24 cellular contexts compared by ENCODE assay signal in genomic region chr2:160144278-160144990, GRCh38. TPM values are rescaled to one million over a fixed set of nuclear protein-coding genes. Genes with fewer than 3 reads are reported as not detected.
DNase-seq lines count a peak whose midpoint lies in the region; ATAC-seq and TF ChIP-seq lines count a peak whose summit lies in the region.
"Had no signal": no experiment of that assay in that cellular context is flagged by ENCODE, and none has a peak within 500 bp of the region (broad histone marks: within the 10 kb centered on the region; RNA-seq: fewer than 3 reads in every experiment).

No MANE protein-coding gene starts in this region.

- no peak overlapping the region for H3K4me3 Mint-ChIP-seq in naive thymus-derived CD8-positive, alpha-beta T cell
- H3K4me3 Mint-ChIP-seq: CD4-positive, CD25-positive, alpha-beta regulatory T cell; HFFc6; IgD-negative memory B cell had no signal

- no peak overlapping the region for H3K27ac Mint-ChIP-seq in naive thymus-derived CD8-positive, alpha-beta T cell
- H3K27ac Mint-ChIP-seq: CD4-positive, CD25-positive, alpha-beta regulatory T cell; HFFc6; IgD-negative memory B cell had no signal

- H3K27me3 ChIP-seq in MM.1S (replicated peaks; ENCODE audit: insufficient read depth, low read length) (no peaks in the 10 kb centered on the region), lung (ENCODE audit: control insufficient read depth, insufficient read depth) (no peaks in the 10 kb centered on the region)
- H3K27me3 ChIP-seq: BE2C had no signal

- H3K4me1 Mint-ChIP-seq in naive thymus-derived CD8-positive, alpha-beta T cell = peaks cover 0 to 16% (median 4%) of the 10 kb centered on the region in 4 donors
- H3K4me1 Mint-ChIP-seq: CD4-positive, CD25-positive, alpha-beta regulatory T cell; IgD-negative memory B cell had no signal

- H3K9me3 ChIP-seq in MM.1S (replicated peaks; ENCODE audit: insufficient read depth, low read length) (no peaks in the 10 kb centered on the region), lung (ENCODE audit: control insufficient read depth in 2 of 2, insufficient read depth in 1 of 2, low read length in 1 of 2) (peaks cover 0 to 2% of the 10 kb centered on the region in 2 donors)
- H3K9me3 ChIP-seq: BE2C, Caco-2 had no signal

- H3K36me3 Mint-ChIP-seq in naive thymus-derived CD8-positive, alpha-beta T cell = no peaks in the 10 kb centered on the region
- H3K36me3 Mint-ChIP-seq: CD4-positive, CD25-positive, alpha-beta regulatory T cell; IgD-negative memory B cell had no signal

- no peaks in the 10 kb centered on the region for H3K9me2 ChIP-seq in MM.1S (replicated peaks; ENCODE audit: insufficient read depth, low read length)

- H3K9ac ChIP-seq in MM.1S (ENCODE audit: low read length) = no peak overlapping the region

- no peaks in the 10 kb centered on the region for H3K9me3 Mint-ChIP-seq in naive thymus-derived CD8-positive, alpha-beta T cell
- H3K9me3 Mint-ChIP-seq: HFFc6, IgD-negative memory B cell had no signal

- H2AFZ ChIP-seq in MM.1S (ENCODE audit: low read length) = no peak overlapping the region

- ATAC-seq in lung (ENCODE audit: insufficient read depth, low FRiP score) = peak; percentile 36
- no peak for ATAC-seq in naive thymus-derived CD8-positive, alpha-beta T cell
- no peak for ATAC-seq in HG02678 (IDR thresholded peaks at IDR 0.05; ENCODE audit: unreplicated experiment)
- no peak for ATAC-seq in HG03108 (IDR thresholded peaks at IDR 0.05; ENCODE audit: unreplicated experiment)
- ATAC-seq: SK-N-SH treated with all-trans-retinoic acid at 6 μM for 48 hours had no signal

- peaks cover 6% of the 10 kb centered on the region; the same call in 1 of the 2 replicates for H3F3A ChIP-seq in MM.1S (ENCODE audit: insufficient read depth, low read length)

- H3K36me3 ChIP-seq in MM.1S (replicated peaks; ENCODE audit: insufficient read depth, low read length) (no peaks in the 10 kb centered on the region), lung (ENCODE audit: control insufficient read depth in 2 of 2, insufficient read depth in 2 of 2, low read length in 2 of 2) (peaks cover 0 to 1% of the 10 kb centered on the region in 2 donors)
- H3K36me3 ChIP-seq: BE2C had no signal

- H3K4me2 ChIP-seq in MM.1S (ENCODE audit: low read depth, low read length) = peak overlapping the region; percentile 8; the same call in 1 of the 2 replicates

- H3K27ac ChIP-seq in MM.1S (ENCODE audit: low read length) (no peak overlapping the region), lung (ENCODE audit: low read depth in 1 of 2, low read length in 1 of 2) (peak overlapping the region in 1 of 2 donors; percentile 85)
- H3K27ac ChIP-seq: 22Rv1, RWPE1 had no signal

- no peaks in the 10 kb centered on the region for H3K79me2 ChIP-seq in MM.1S (ENCODE audit: low read length)

- 48 to 55% methylated on average over 9 of the region's 9 CpGs for WGBS in lung, 2 donors

- peaks cover 0 to 10% (median 7%) of the 10 kb centered on the region in 5 donors for H3K27me3 Mint-ChIP-seq in naive thymus-derived CD8-positive, alpha-beta T cell

- no peak overlapping the region for H3K4me3 ChIP-seq in MM.1S (ENCODE audit: low read length)
- no peak overlapping the region for H3K4me3 ChIP-seq in lung

- H3K4me1 ChIP-seq in MM.1S (ENCODE audit: low read length) = peaks cover 26% of the 10 kb centered on the region
- peaks cover 0 to 2% of the 10 kb centered on the region in 2 donors for H3K4me1 ChIP-seq in lung (ENCODE audit: control insufficient read depth in 2 of 2, insufficient read depth in 2 of 2, low read length in 2 of 2)
- H3K4me1 ChIP-seq: BE2C, Caco-2 had no signal

- DNase-seq in AG08395 (ENCODE audit: low spot score) (peak; percentile 20), MM.1S (no peak), astrocyte of the hippocampus (ENCODE audit: low read depth, low spot score) (peak; percentile 26), lung (ENCODE audit: low spot score) (no peak), NCI-H526 (lab: John Stamatoyannopoulos, UW) (no peak)
- DNase-seq in naive thymus-derived CD8-positive, alpha-beta T cell = no peak
- DNase-seq: BE2C; Caco-2; CD4-positive, CD25-positive, alpha-beta regulatory T cell; H7; HFFc6; NCI-H1105 treated with DMSO at 0.1 percent for 48 hours; NCI-H1694; NCI-H2107; NCI-H510A; NCI-H774; OCI-M1; SIG-M5 had no signal

- no peaks in the 10 kb centered on the region for H4K20me1 ChIP-seq in MM.1S (ENCODE audit: insufficient read depth, low read length)

- TF ChIP-seq CTCF in MM.1S (IDR thresholded peaks at IDR 0.05; ENCODE audit: low read length) = no peak
- TF ChIP-seq CTCF in lung (IDR thresholded peaks at IDR 0.05; ENCODE audit: control extremely low read depth, extremely low read depth) = no peak

- POLR2A ChIA-PET in naive thymus-derived CD8-positive, alpha-beta T cell (lab: Charles Lee) = no interaction called here

RNA-seq across cellular contexts. Expression of gene ITGB6, which starts 55.6 kb away (rescaled TPM):
- total RNA-seq in lung = 100 to 1,000 TPM in 1 of 2 donors, 10 to 100 TPM in 1; 46.3 to 141 TPM
- polyA plus RNA-seq in lung = 10 to 100 TPM; 35.1 to 37.4 TPM
- not detected for total RNA-seq in naive thymus-derived CD8-positive, alpha-beta T cell
- not detected for polyA plus RNA-seq in naive thymus-derived CD8-positive, alpha-beta T cell
- total RNA-seq: CD4-positive, CD25-positive, alpha-beta regulatory T cell; H7 had no signal
- polyA plus RNA-seq: CD4-positive, CD25-positive, alpha-beta regulatory T cell; IgD-negative memory B cell had no signal

Comparison
In these comparisons a context has a peak if more than half of its experiments do, and no peak if none do; other contexts are left out.
1. DNase-seq: peak in AG08395 (single experiment) and astrocyte of the hippocampus (single experiment); none in MM.1S (single experiment), lung (single experiment), NCI-H526 (0 of 2) and naive thymus-derived CD8-positive, alpha-beta T cell (0 of 10).
2. RNA of gene ITGB6, which starts 55.6 kb away (total RNA-seq): 46.3 to 141 TPM in lung; not detected in naive thymus-derived CD8-positive, alpha-beta T cell; every median in the first group is over 10 times any median in the second.